In genomic region chr6:134174790-134175531, GRCh38 we compare ENCODE assay signal across 8 cellular contexts.
DNase-seq lines count a peak whose midpoint lies in the region; FAIRE-seq and TF ChIP-seq lines count a peak whose summit lies in the region.

No MANE protein-coding gene starts in this region.

- no peak for FAIRE-seq in H54 (lab: Jason Lieb, UNC)

- H3K27me3 ChIP-seq in neuron (ENCODE audit: insufficient read depth, low read length), result peaks cover 15% of the 10 kb centered on the region

- H3K4me1 ChIP-seq in ES-I3 (ENCODE audit: insufficient read depth, low read length) (peaks cover 13% of the 10 kb centered on the region), neuron (ENCODE audit: insufficient read depth, low read length) (peaks cover 11% of the 10 kb centered on the region)

- DNase-seq in H54 (ENCODE audit: insufficient read length, low spot score) (peak; percentile 54), LoVo (ENCODE audit: low spot score) (peak; percentile 89), SHP77 (lab: John Stamatoyannopoulos, UW) (peak; percentile 62 to 86), foreskin fibroblast (peak; percentile 89 to 96), stromal cell of bone marrow (ENCODE audit: low read depth) (peak; percentile 76)
- peak; percentile 93 for DNase-seq in activated gamma-delta T cell treated with anti-CD3 and anti-CD28 coated beads, Interleukin-2, amount 50 U/mL, for 16 hours (ENCODE audit: low read depth)

- TF ChIP-seq CTCF in foreskin fibroblast (IDR thresholded peaks at IDR 0.05; ENCODE audit: low read depth, low read length), result peak; percentile 6

- peak; percentile 99 for TF ChIP-seq POLR2A in H54 (IDR thresholded peaks at IDR 0.05; ENCODE audit: low read depth, low read length)

- peak overlapping the region; percentile 100 for H2AFZ ChIP-seq in neuron (ENCODE audit: low read depth, low read length)

- H3K9ac ChIP-seq in ES-I3 (ENCODE audit: low read depth, low read length), result peak overlapping the region; percentile 89

- H3K9me3 ChIP-seq in ES-I3 (ENCODE audit: control insufficient read depth, insufficient read depth, low read length), result no peaks in the 10 kb centered on the region
- H3K9me3 ChIP-seq in neuron (ENCODE audit: low read length), result no peaks in the 10 kb centered on the region

- H3K36me3 ChIP-seq in ES-I3 (ENCODE audit: insufficient read depth, low read length), result peaks cover 20% of the 10 kb centered on the region
- no peaks in the 10 kb centered on the region for H3K36me3 ChIP-seq in neuron (ENCODE audit: insufficient read depth, low read length)

- H3K4me3 ChIP-seq in foreskin fibroblast (ENCODE audit: low read depth in 1 of 2, low read length in 2 of 2) (peak overlapping the region; percentile 95 to 100), neuron (ENCODE audit: low read length) (peak overlapping the region; percentile 51)

Comparison
In these comparisons a context has a peak if more than half of its experiments do, and no peak if none do; other contexts are left out.
1. Peak in every context shown above with its lines: DNase-seq and H3K4me3 ChIP-seq.